Comparison of ENCODE assay signal across 8 cellular contexts in the genomic region with DNA sequence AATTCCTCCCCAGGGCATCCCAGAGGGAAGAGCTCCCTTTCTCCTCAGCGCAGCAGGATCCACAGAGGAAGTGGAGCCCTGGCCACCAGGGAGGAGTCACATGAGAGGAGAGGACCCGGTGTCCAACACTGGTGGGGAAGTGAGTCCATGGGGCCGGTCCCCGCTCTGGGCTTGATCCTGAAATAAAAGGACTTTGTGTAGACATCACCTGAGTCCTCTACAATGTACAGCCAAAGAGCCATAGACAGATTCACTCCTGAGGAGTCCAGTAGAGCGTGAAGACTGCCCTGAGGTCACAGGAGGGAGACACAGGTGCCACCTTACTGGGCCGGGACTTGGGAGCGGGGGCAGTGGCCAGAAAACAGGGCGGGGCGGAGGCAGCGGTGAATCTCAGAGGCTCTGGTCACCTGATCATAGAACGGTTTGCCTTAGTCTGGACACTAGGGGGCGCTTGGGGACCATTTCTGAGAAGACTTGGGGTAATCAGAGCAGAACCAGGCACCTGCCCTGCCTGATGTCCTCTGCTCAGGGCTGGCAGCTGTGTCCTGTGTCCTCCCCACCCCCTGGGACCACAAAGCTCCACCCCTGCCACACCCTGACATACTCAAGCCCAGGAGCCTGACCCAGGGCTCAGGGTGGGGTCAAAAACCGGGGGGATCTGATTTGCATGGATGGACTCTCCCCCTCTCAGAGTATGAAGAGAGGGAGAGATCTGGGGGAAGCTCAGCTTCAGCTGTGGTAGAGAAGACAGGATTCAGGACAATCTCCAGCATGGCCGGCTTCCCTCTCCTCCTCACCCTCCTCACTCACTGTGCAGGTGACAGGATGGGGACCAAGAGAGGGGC.
DNase-seq lines count a peak whose midpoint lies in the region; ATAC-seq and TF ChIP-seq lines count a peak whose summit lies in the region.

No MANE protein-coding gene starts in this region.

- peaks cover 6% of the 10 kb centered on the region for H3K36me3 Mint-ChIP-seq in memory B cell

- peak overlapping the region; percentile 83 for H3K27ac Mint-ChIP-seq in memory B cell

- H3K4me3 Mint-ChIP-seq in memory B cell, result peak overlapping the region; percentile 80

- no peak for DNase-seq in AG04449 (ENCODE audit: low read depth, low spot score)
- peak; percentile 61 for DNase-seq in NCI-H524 treated with DMSO at 0.1 percent for 48 hours (lab: John Stamatoyannopoulos, UW)
- DNase-seq in activated CD4-positive, alpha-beta T cell treated with anti-CD3 and anti-CD28 coated beads, Interleukin-2, amount 50 U/mL, for 1 hour, result peak; percentile 69
- DNase-seq in effector CD4-positive, alpha-beta T cell, result peak; percentile 57
- peak; percentile 91 to 92 for DNase-seq in memory B cell (ENCODE audit: low spot score in 2 of 2)
- DNase-seq in stimulated activated CD8-positive, alpha-beta memory T cell treated with anti-CD3 and anti-CD28 coated beads, Interleukin-2, amount 100 ng/mL, for 48 hours (ENCODE audit: low read depth in 2 of 2), result peak; percentile 74 to 75

- H3K9me3 Mint-ChIP-seq in memory B cell, result peaks cover 4% of the 10 kb centered on the region

- TF ChIP-seq CTCF in AG04449 (IDR thresholded peaks at IDR 0.05; ENCODE audit: insufficient read depth, low read length, missing control alignments), result peak; percentile 72

- CTCF ChIA-PET in AG04449 (lab: Yijun Ruan, JAX), result interaction anchor here (0.6 to 1.6 kb wide), 7 partner anchors 8 to 157 kb away, joined by 3 to 6 read pairs (median 3); no protein-coding TSS in a partner anchor

- H3K27me3 Mint-ChIP-seq in memory B cell, result no peaks in the 10 kb centered on the region

- peaks cover 41% of the 10 kb centered on the region for H3K4me1 Mint-ChIP-seq in memory B cell

- ATAC-seq in GM18517 (IDR thresholded peaks at IDR 0.05; ENCODE audit: unreplicated experiment) (peak; percentile 67), HG03469 (IDR thresholded peaks at IDR 0.05; ENCODE audit: unreplicated experiment) (peak; percentile 34), memory B cell (ENCODE audit: low read depth) (peak; percentile 91)

- no peak overlapping the region for H3K4me3 ChIP-seq in AG04449 (ENCODE audit: low read depth, low read length)

- POLR2A ChIA-PET in AG04449 (lab: Yijun Ruan, JAX), result no interaction called here

Comparison
In these comparisons a context has a peak if more than half of its experiments do, and no peak if none do; other contexts are left out.
1. ATAC-seq: peak in every context shown above with its lines; median percentile 91 in memory B cell; 67 in GM18517; 34 in HG03469.